15 cellular contexts compared by ENCODE assay signal in the genomic region with DNA sequence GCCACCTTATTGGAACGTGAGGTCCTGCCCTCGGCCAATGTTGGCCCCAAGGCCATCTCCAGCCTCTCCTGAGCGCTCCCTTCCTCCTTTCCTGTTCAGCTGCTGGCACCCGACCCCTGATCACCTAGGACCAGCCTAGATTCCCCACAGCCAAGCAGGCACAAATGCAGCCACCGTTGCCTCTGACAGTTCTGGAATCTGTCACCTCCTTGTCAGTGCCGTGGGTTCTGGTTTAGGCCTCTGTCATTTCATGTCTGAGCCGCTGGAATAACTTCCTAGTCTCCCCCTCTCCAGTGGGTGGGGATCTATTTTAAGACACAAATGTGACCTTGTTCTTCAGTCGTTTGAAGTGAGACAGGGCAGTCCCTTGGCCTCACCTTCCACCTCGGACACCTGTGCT.
"Had no signal": no experiment of that assay in that cellular context is flagged by ENCODE, and none has a peak within 500 bp of the region (broad histone marks: within the 10 kb centered on the region; RNA-seq: fewer than 3 reads in every experiment).

No MANE protein-coding gene starts in this region.

- H3K27me3 Mint-ChIP-seq: dendritic cell treated with granulocyte-macrophage colony-stimulating factor and Interleukin-4, amounts not matched to agents 40 ng/mL and 50 ng/mL, for 4 days had no signal

- H3K9me3 Mint-ChIP-seq: dendritic cell treated with granulocyte-macrophage colony-stimulating factor and Interleukin-4, amounts not matched to agents 40 ng/mL and 50 ng/mL, for 4 days had no signal

- H3K9ac ChIP-seq: SK-N-SH had no signal

- DNase-seq: activated CD4-positive, alpha-beta T cell treated with anti-CD3 and anti-CD28 coated beads for 4 hours; activated CD8-positive, alpha-beta memory T cell treated with anti-CD3 and anti-CD28 coated beads for 24 hours; activated naive CD4-positive, alpha-beta T cell treated with anti-CD3 and anti-CD28 coated beads, Interleukin-2, amount 50 U/mL, for 16 hours; adrenal gland; body of pancreas; esophagus squamous epithelium; foreskin fibroblast; mesendoderm; right lobe of liver; SK-N-SH; stimulated activated naive CD4-positive, alpha-beta T cell treated with Interleukin-2 at 50 U/mL for 16 hours; trophoblast cell had no signal

- H3K9me3 ChIP-seq: adrenal gland, body of pancreas, esophagus squamous epithelium, neutrophil, right lobe of liver, SK-N-SH had no signal

- H3K4me2 ChIP-seq: SK-N-SH had no signal

- ATAC-seq: body of pancreas, left lobe of liver, right lobe of liver had no signal

- H3K27ac Mint-ChIP-seq: dendritic cell treated with granulocyte-macrophage colony-stimulating factor and Interleukin-4, amounts not matched to agents 40 ng/mL and 50 ng/mL, for 4 days had no signal

- H3K36me3 ChIP-seq: neutrophil had no signal

- H3K4me3 Mint-ChIP-seq: dendritic cell treated with granulocyte-macrophage colony-stimulating factor and Interleukin-4, amounts not matched to agents 40 ng/mL and 50 ng/mL, for 4 days had no signal

- H3K27ac ChIP-seq: body of pancreas, esophagus squamous epithelium, neutrophil, right lobe of liver had no signal

- H3K27me3 ChIP-seq: adrenal gland, body of pancreas, esophagus squamous epithelium, neutrophil, right lobe of liver had no signal

- H3K4me1 ChIP-seq: right lobe of liver had no signal

- H3K4me3 ChIP-seq: adrenal gland, body of pancreas, esophagus squamous epithelium, right lobe of liver had no signal
